ENCODE assay signal across 25 cellular contexts in genomic region chr13:100112186-100112838, GRCh38. TPM values are rescaled to one million over a fixed set of nuclear protein-coding genes. Genes with fewer than 3 reads are reported as not detected.
DNase-seq lines count a peak whose midpoint lies in the region; ATAC-seq, FAIRE-seq and TF ChIP-seq lines count a peak whose summit lies in the region.
"Had no signal": no experiment of that assay in that cellular context is flagged by ENCODE, and none has a peak within 500 bp of the region (broad histone marks: within the 10 kb centered on the region; RNA-seq: fewer than 3 reads in every experiment).

No MANE protein-coding gene starts in this region.

- peaks cover 0 to 50% (median 14%) of the 10 kb centered on the region in 4 donors for H3K4me1 ChIP-seq in right lobe of liver
- no peaks in the 10 kb centered on the region for H3K4me1 ChIP-seq in aorta (ENCODE audit: control insufficient read depth in 1 of 2, insufficient read depth in 2 of 2, low read length in 2 of 2)

- no peak for TF ChIP-seq CTCF in right lobe of liver (IDR thresholded peaks at IDR 0.05)

- H3K27me3 ChIP-seq in right lobe of liver: no peaks in the 10 kb centered on the region
- no peaks in the 10 kb centered on the region for H3K27me3 ChIP-seq in aorta (ENCODE audit: control insufficient read depth in 1 of 2, insufficient read depth in 2 of 2, low read length in 1 of 2)
- H3K27me3 ChIP-seq: SJSA1 had no signal

- ATAC-seq in right lobe of liver (peak; percentile 79 to 94 (median 86)), HG03342 (IDR thresholded peaks at IDR 0.05; ENCODE audit: unreplicated experiment) (no peak), aorta (ENCODE audit: low FRiP score) (no peak)
- ATAC-seq: K562 had no signal

- H3K36me3 ChIP-seq in right lobe of liver (peaks cover 0 to 14% (median 6%) of the 10 kb centered on the region in 4 donors), aorta (ENCODE audit: control insufficient read depth in 1 of 2, insufficient read depth in 2 of 2, low read length in 1 of 2) (peaks cover 0 to 1% of the 10 kb centered on the region in 2 donors)

- peak overlapping the region in 2 of 3 donors; percentile 58 to 59 for H3K27ac ChIP-seq in right lobe of liver
- no peak overlapping the region for H3K27ac ChIP-seq in aorta (ENCODE audit: low read depth in 1 of 2, low read length in 2 of 2)
- H3K27ac ChIP-seq: HL-60, SJSA1 had no signal

- 27% methylated on average over 7 of the region's 7 CpGs for WGBS in right lobe of liver (ENCODE audit: insufficient coverage, low coverage, low lambda C conversion rate, missing lambda C conversion rate)
- WGBS in aorta, 2 donors: 78 to 86% methylated on average over 7 of the region's 7 CpGs

- H3K9me3 ChIP-seq in right lobe of liver (no peaks in the 10 kb centered on the region), aorta (ENCODE audit: control insufficient read depth, low read length) (no peaks in the 10 kb centered on the region)
- H3K9me3 ChIP-seq: SJSA1 had no signal

- intact Hi-C loops in right lobe of liver (cut with DNase I): no loop called here
- intact Hi-C loops in aorta (cut with DNase I): no loop called here

- peak; percentile 90 for FAIRE-seq in H54 (lab: Jason Lieb, UNC)
- FAIRE-seq: GM12892, K562 had no signal

- TF ChIP-seq POLR2A in H54 (IDR thresholded peaks at IDR 0.05; ENCODE audit: low read depth, low read length): no peak
- TF ChIP-seq POLR2A in right lobe of liver (IDR thresholded peaks at IDR 0.05): peak; percentile 42

- H3K4me3 ChIP-seq in right lobe of liver (no peak overlapping the region), aorta (ENCODE audit: low read length in 2 of 2) (no peak overlapping the region)
- H3K4me3 ChIP-seq: K562, SJSA1 had no signal

- no peak for DNase-seq in H54 (ENCODE audit: insufficient read length, low spot score)
- DNase-seq in kidney tubule cell (ENCODE audit: low spot score): peak; percentile 14
- DNase-seq in right lobe of liver: no peak
- peak; percentile 79 for DNase-seq in renal cortical epithelial cell (ENCODE audit: low read depth)
- DNase-seq in aorta: no peak
- no peak for DNase-seq in NCI-H748 treated with DMSO at 0.1 percent for 48 hours (lab: John Stamatoyannopoulos, UW)
- no peak for DNase-seq in NAMALWA (ENCODE audit: low spot score)
- DNase-seq: C1 segment of cervical spinal cord; CD4-positive, alpha-beta memory T cell; DMS 273 treated with DMSO at 0.1 percent for 48 hours; DMS79 treated with DMSO at 0.1 percent for 48 hours; Kasumi-1; MV-4-11; NCI-H1105 treated with DMSO at 0.1 percent for 48 hours; NCI-H146; NCI-H2029; NCI-H446; NCI-H524 treated with DMSO at 0.1 percent for 48 hours; Right ventricle myocardium superior; RPMI8226 had no signal

RNA-seq across cellular contexts. Expression of gene PCCA, which starts 23.4 kb away (rescaled TPM):
- total RNA-seq in right lobe of liver (100 to 1,000 TPM in 1 of 6 experiments, 10 to 100 TPM in 5; 58.2 to 161 (median 85.2) TPM), renal cortical epithelial cell (12.5 and 72.8 TPM in 2 replicates), aorta (10 to 100 TPM; 25.5 to 37.4 TPM)
- 10 to 100 TPM; 17.7 to 19.7 TPM for polyA plus RNA-seq in aorta

Comparison
In these comparisons a context has a peak if more than half of its experiments do, and no peak if none do; other contexts are left out.
1. DNase-seq: peak in kidney tubule cell (single experiment) and renal cortical epithelial cell (single experiment); none in H54 (single experiment), right lobe of liver (0 of 3), aorta (0 of 2), NCI-H748 treated with DMSO at 0.1 percent for 48 hours (single experiment) and NAMALWA (single experiment).
2. ATAC-seq: peak in right lobe of liver (4 of 4); none in HG03342 (single experiment) and aorta (single experiment).
3. H3K27ac ChIP-seq: peak in right lobe of liver (2 of 3); none in aorta (0 of 2).